8 cellular contexts compared by ENCODE assay signal in the genomic region with DNA sequence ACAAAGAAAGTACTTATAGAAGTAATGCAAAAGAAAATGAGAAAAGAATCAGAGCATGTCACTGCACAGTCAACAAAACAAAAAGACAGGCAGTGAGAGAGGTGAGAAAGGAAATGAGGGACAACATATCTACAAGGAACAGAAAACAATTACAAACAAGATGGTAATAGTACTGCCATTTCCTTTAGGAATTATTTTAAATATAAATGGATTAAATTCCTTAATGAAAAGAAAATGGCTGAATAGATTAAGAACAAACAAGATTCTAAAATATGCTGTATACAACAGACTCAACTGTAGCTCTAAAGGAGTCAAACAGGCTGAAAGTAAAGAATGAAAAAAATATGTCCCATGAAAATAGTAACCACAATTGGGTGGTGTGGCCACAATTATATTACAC.
"Had no signal": no experiment of that assay in that cellular context is flagged by ENCODE, and none has a peak within 500 bp of the region (broad histone marks: within the 10 kb centered on the region; RNA-seq: fewer than 3 reads in every experiment).

No MANE protein-coding gene starts in this region.

- H3K9ac ChIP-seq: GM23248 had no signal

- ATAC-seq: HCT116 had no signal

- H3K4me3 ChIP-seq: GM23248, HAP-1 had no signal

- H3K4me3 Mint-ChIP-seq: HFFc6 had no signal

- H3K27ac ChIP-seq: GM23248 had no signal

- DNase-seq: GM23248, GOT3, H7, HFFc6, IMR-90 had no signal

- FAIRE-seq: HTR-8/SVneo had no signal

- H3K4me1 ChIP-seq: HAP-1 had no signal

- H2AFZ ChIP-seq: GM23248 had no signal

- H3K27ac Mint-ChIP-seq: HFFc6 had no signal
